8 cellular contexts compared by ENCODE assay signal in genomic region chr16:526181-527014, GRCh38. TPM values are rescaled to one million over a fixed set of nuclear protein-coding genes. Genes with fewer than 3 reads are reported as not detected.
A peak's percentile ranks its signal among the peaks of the same experiment; 100 is the strongest.
DNase-seq lines count a peak whose midpoint lies in the region; ATAC-seq and TF ChIP-seq lines count a peak whose summit lies in the region.

No MANE protein-coding gene starts in this region.

- no peaks in the 10 kb centered on the region for H3K9me3 Mint-ChIP-seq in activated CD4-positive, alpha-beta T cell treated with anti-CD3 and anti-CD28 coated beads, Interleukin-2, amount 10 ng/mL, durations not matched to agents 7 days and 5 days
- no peaks in the 10 kb centered on the region for H3K9me3 Mint-ChIP-seq in neural crest cell

- peak overlapping the region; percentile 87 for H3K4me3 Mint-ChIP-seq in activated CD4-positive, alpha-beta T cell treated with anti-CD3 and anti-CD28 coated beads, Interleukin-2, amount 10 ng/mL, durations not matched to agents 7 days and 5 days
- H3K4me3 Mint-ChIP-seq in neural crest cell: peak overlapping the region; percentile 94

- CTCF ChIA-PET in activated CD4-positive, alpha-beta T cell treated with anti-CD3 and anti-CD28 coated beads, Interleukin-2, amount 10 ng/mL, durations not matched to agents 7 days and 5 days (lab: Charles Lee): interaction anchor here (0.5 to 1.5 kb wide), 3 partner anchors 9 to 303 kb away, joined by 3 read pairs; no protein-coding TSS in a partner anchor

- H3K27me3 Mint-ChIP-seq in activated CD4-positive, alpha-beta T cell treated with anti-CD3 and anti-CD28 coated beads, Interleukin-2, amount 10 ng/mL, durations not matched to agents 7 days and 5 days: no peaks in the 10 kb centered on the region
- H3K27me3 Mint-ChIP-seq in neural crest cell (ENCODE audit: low read depth): peaks cover 4% of the 10 kb centered on the region

- POLR2A ChIA-PET in activated CD4-positive, alpha-beta T cell treated with anti-CD3 and anti-CD28 coated beads, Interleukin-2, amount 10 ng/mL, durations not matched to agents 7 days and 5 days (lab: Charles Lee): interaction anchor here (0.7 kb wide), 1 partner anchor 110 kb away, joined by 3 read pairs; the partner anchor contains the start of gene METTL26

- peak overlapping the region; percentile 70 for H3K4me3 ChIP-seq in fibroblast of mammary gland (ENCODE audit: control insufficient read depth, low read depth, low read length)

- H3K36me3 Mint-ChIP-seq in activated CD4-positive, alpha-beta T cell treated with anti-CD3 and anti-CD28 coated beads, Interleukin-2, amount 10 ng/mL, durations not matched to agents 7 days and 5 days (ENCODE audit: low read depth): peaks cover 7% of the 10 kb centered on the region
- peaks cover 3% of the 10 kb centered on the region for H3K36me3 Mint-ChIP-seq in neural crest cell (ENCODE audit: low read depth)

- H3K4me1 Mint-ChIP-seq in activated CD4-positive, alpha-beta T cell treated with anti-CD3 and anti-CD28 coated beads, Interleukin-2, amount 10 ng/mL, durations not matched to agents 7 days and 5 days: peaks cover 40% of the 10 kb centered on the region
- H3K4me1 Mint-ChIP-seq in neural crest cell: peaks cover 26% of the 10 kb centered on the region

- TF ChIP-seq CTCF in fibroblast of mammary gland (conservative IDR thresholded peaks at IDR 0.05; ENCODE audit: control insufficient read depth, insufficient read depth, low read depth, low read length): no peak
- TF ChIP-seq CTCF in neural crest cell (conservative IDR thresholded peaks at IDR 0.05): no peak

- DNase-seq in DMS 273 (lab: John Stamatoyannopoulos, UW; ENCODE audit: unreplicated experiment) (peak; percentile 78), fibroblast of mammary gland (ENCODE audit: low read depth) (peak; percentile 41), neural crest cell (ENCODE audit: low read depth, low spot score) (no peak), SKM-1 (lab: John Stamatoyannopoulos, UW; ENCODE audit: unreplicated experiment) (no peak)
- DNase-seq in activated CD4-positive, alpha-beta T cell treated with anti-CD3 and anti-CD28 coated beads, Interleukin-2, amount 10 ng/mL, durations not matched to agents 7 days and 5 days: peak; percentile 27

- peak overlapping the region; percentile 92 for H3K27ac Mint-ChIP-seq in activated CD4-positive, alpha-beta T cell treated with anti-CD3 and anti-CD28 coated beads, Interleukin-2, amount 10 ng/mL, durations not matched to agents 7 days and 5 days
- H3K27ac Mint-ChIP-seq in neural crest cell (ENCODE audit: unreplicated experiment): peak overlapping the region; percentile 97

- ATAC-seq in HG03280 (IDR thresholded peaks at IDR 0.05; ENCODE audit: unreplicated experiment) (peak; percentile 2), GM21528 (IDR thresholded peaks at IDR 0.05; ENCODE audit: low FRiP score, unreplicated experiment) (no peak), HG03196 (IDR thresholded peaks at IDR 0.05; ENCODE audit: unreplicated experiment) (no peak)

RNA-seq across cellular contexts. Expression of gene CAPN15, which starts 1.1 kb away (rescaled TPM):
- 10 to 100 TPM; 59.1 to 72.1 TPM for total RNA-seq in activated CD4-positive, alpha-beta T cell treated with anti-CD3 and anti-CD28 coated beads, Interleukin-2, amount 10 ng/mL, durations not matched to agents 7 days and 5 days
- 56.9 and 60.3 TPM in 2 replicates for total RNA-seq in neural crest cell

RNA-seq across cellular contexts. Expression of gene PRR35, which starts 33.8 kb away (rescaled TPM):
- total RNA-seq in activated CD4-positive, alpha-beta T cell treated with anti-CD3 and anti-CD28 coated beads, Interleukin-2, amount 10 ng/mL, durations not matched to agents 7 days and 5 days: not detected
- total RNA-seq in neural crest cell: not detected in 2 replicates

RNA-seq across cellular contexts. Expression of gene NHLRC4, which starts 40.4 kb away (rescaled TPM):
- 1 to 10 TPM; 1.9 to 2.7 TPM for total RNA-seq in activated CD4-positive, alpha-beta T cell treated with anti-CD3 and anti-CD28 coated beads, Interleukin-2, amount 10 ng/mL, durations not matched to agents 7 days and 5 days
- 0.84 and 0.86 TPM in 2 replicates for total RNA-seq in neural crest cell

RNA-seq across cellular contexts. Expression of gene PIGQ, which starts 43.4 kb away (rescaled TPM):
- total RNA-seq in activated CD4-positive, alpha-beta T cell treated with anti-CD3 and anti-CD28 coated beads, Interleukin-2, amount 10 ng/mL, durations not matched to agents 7 days and 5 days: 10 to 100 TPM; 44.5 to 46.1 TPM
- total RNA-seq in neural crest cell: 84.9 and 91.7 TPM in 2 replicates

Comparison
In these comparisons a context has a peak if more than half of its experiments do, and no peak if none do; other contexts are left out.
1. DNase-seq: peak in DMS 273 (single experiment), activated CD4-positive, alpha-beta T cell treated with anti-CD3 and anti-CD28 coated beads, Interleukin-2, amount 10 ng/mL, durations not matched to agents 7 days and 5 days (single experiment) and fibroblast of mammary gland (single experiment); none in neural crest cell (single experiment) and SKM-1 (single experiment).